In the genomic region with DNA sequence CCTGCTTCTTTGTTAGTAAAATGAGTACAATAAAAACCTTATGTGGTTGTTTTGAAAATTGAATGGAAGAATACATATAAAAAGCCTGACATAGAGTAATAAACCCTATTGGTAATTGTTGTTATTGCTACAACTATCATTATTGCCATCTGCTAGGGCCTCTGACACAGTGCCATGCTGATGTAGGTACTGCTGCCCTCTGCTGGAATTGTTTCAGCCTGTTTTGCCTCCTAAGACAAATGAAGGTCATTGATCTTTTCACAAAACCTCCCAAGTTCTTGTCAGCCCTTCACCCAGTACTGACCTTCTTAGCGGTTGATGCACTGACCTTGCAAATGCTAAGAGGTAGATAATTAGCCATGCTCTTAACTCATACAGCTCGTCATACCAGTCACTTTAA, we compare ENCODE assay signal across 1 cellular context.
TF ChIP-seq lines count a peak whose summit lies in the region.

No MANE protein-coding gene starts in this region.

TF ChIP-seq in GM23338, 12 proteins besides CTCF, POLR2A, EP300 and RAD21 (continued from another document):
- no peak for TF ChIP-seq CREB1 (CRISPR knock-in tag; IDR thresholded peaks at IDR 0.05; ENCODE audit: low read depth)
